8 cellular contexts compared by ENCODE assay signal in the genomic region with DNA sequence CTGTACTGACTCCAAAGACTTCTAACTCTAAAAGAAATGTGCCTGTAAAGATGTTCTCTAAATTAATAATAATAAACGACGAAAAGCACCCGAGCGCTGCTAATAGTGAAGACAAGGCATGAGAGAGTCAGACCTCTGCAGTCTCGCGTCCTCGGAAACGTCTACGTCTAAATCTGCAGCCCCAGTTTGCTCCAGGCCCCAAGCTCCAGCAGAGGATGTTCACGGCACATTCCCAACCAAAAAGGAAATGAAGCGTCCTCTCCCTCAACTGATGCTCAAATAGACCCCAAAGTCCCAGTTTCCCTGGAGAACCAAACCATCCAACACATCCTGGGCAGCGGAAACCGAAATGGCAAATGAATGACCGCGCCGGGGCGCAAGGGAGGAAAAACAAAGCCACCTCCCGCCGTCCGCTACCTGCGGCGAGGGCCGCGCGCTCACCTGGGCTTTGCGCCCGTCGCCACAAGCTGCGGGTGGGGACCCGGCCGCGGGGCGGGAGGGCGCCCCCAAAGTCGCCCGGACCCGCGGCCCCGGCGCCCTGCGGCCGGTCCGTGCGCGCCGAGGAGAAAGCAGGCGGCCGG. TPM values are rescaled to one million over a fixed set of nuclear protein-coding genes. Genes with fewer than 3 reads are reported as not detected.
DNase-seq lines count a peak whose midpoint lies in the region; ATAC-seq and TF ChIP-seq lines count a peak whose summit lies in the region.

No MANE protein-coding gene starts in this region.

- H3K27me3 ChIP-seq in GM23338 (ENCODE audit: insufficient read depth) (peaks cover 46% of the 10 kb centered on the region), right cardiac atrium (ENCODE audit: control insufficient read depth, insufficient read depth) (no peaks in the 10 kb centered on the region)

- H3K9me3 ChIP-seq in right cardiac atrium (ENCODE audit: control insufficient read depth, low read length), result no peaks in the 10 kb centered on the region

- H3F3A ChIP-seq in GM23338 (replicated peaks; ENCODE audit: low read depth), result no peaks in the 10 kb centered on the region

- H3K4me3 ChIP-seq in GM23338 (peak overlapping the region; percentile 61), right cardiac atrium (ENCODE audit: low read length) (peak overlapping the region; percentile 80)

- peak overlapping the region; percentile 82 for H3K4me2 ChIP-seq in GM23338

- in situ Hi-C loops in G401 (cut with HindIII; ENCODE audit: low sequenced_read_pairs), result no loop called here

- H3K27ac ChIP-seq in GM23338 (ENCODE audit: low read depth) (no peak overlapping the region; the same call in 1 of the 2 replicates), right cardiac atrium (ENCODE audit: low read length) (peak overlapping the region; percentile 31)

- WGBS in right cardiac atrium, result under 1% methylated on average over 48 of the region's 48 CpGs

- H3K9me2 ChIP-seq in GM23338 (ENCODE audit: insufficient read depth), result no peaks in the 10 kb centered on the region

- intact Hi-C loops in right cardiac atrium (cut with DNase I), result loop anchor here in 2 of 4 donors (10.0 kb wide), 2 partner anchors 58 to 298 kb away; no protein-coding TSS in a partner anchor

- no peaks in the 10 kb centered on the region; the same call in 2 of the 3 replicates for H3K9me3 Mint-ChIP-seq in GM23338
- H3K9me3 Mint-ChIP-seq in activated naive CD8-positive, alpha-beta T cell treated with anti-CD3 and anti-CD28 coated beads, Interleukin-2, amount 50 U/mL, for 24 hours, result no peaks in the 10 kb centered on the region

- no peaks in the 10 kb centered on the region for H3K79me2 ChIP-seq in GM23338 (replicated peaks; ENCODE audit: insufficient read depth)

- peak; percentile 8 to 14; a peak in 1 of 4 replicates for TF ChIP-seq CTCF in GM23338 (conservative IDR thresholded peaks at IDR 0.05; ENCODE audit: low read depth in 2 of 2)

- H3K4me1 ChIP-seq in GM23338 (ENCODE audit: insufficient read depth) (peaks cover 14% of the 10 kb centered on the region), right cardiac atrium (ENCODE audit: control insufficient read depth, insufficient read depth, low read length) (no peaks in the 10 kb centered on the region)

- DNase-seq in G401 (ENCODE audit: low spot score), result peak; percentile 77
- peak; percentile 76 for DNase-seq in GM23338 (ENCODE audit: low spot score)
- peak; percentile 61 to 93 (median 81) for DNase-seq in NCI-H1417 (lab: John Stamatoyannopoulos, UW)
- DNase-seq in activated naive CD8-positive, alpha-beta T cell treated with anti-CD3 and anti-CD28 coated beads, Interleukin-2, amount 50 U/mL, for 24 hours, result peak; percentile 8
- peak; percentile 22 to 60 (median 36) for DNase-seq in right cardiac atrium
- DNase-seq in putamen (ENCODE audit: low spot score), result peak; percentile 72
- DNase-seq in HPDE6-E6E7 (ENCODE audit: extremely low spot score), result no peak
- DNase-seq in NCI-H2107 (lab: John Stamatoyannopoulos, UW), result no peak

- H3K4me3 Mint-ChIP-seq in GM23338, result peak overlapping the region; percentile 89
- H3K4me3 Mint-ChIP-seq in activated naive CD8-positive, alpha-beta T cell treated with anti-CD3 and anti-CD28 coated beads, Interleukin-2, amount 50 U/mL, for 24 hours, result peak overlapping the region; percentile 73

- peak; percentile 44 for ATAC-seq in GM23338
- no peak for ATAC-seq in activated naive CD8-positive, alpha-beta T cell treated with anti-CD3 and anti-CD28 coated beads, Interleukin-2, amount 50 U/mL, for 24 hours
- ATAC-seq in right cardiac atrium, result peak; percentile 30 to 43

- H3K4me1 Mint-ChIP-seq in GM23338, result peaks cover 6% of the 10 kb centered on the region; the same call in 2 of the 3 replicates
- H3K4me1 Mint-ChIP-seq in activated naive CD8-positive, alpha-beta T cell treated with anti-CD3 and anti-CD28 coated beads, Interleukin-2, amount 50 U/mL, for 24 hours, result peaks cover 8% of the 10 kb centered on the region

- H2AFZ ChIP-seq in GM23338, result peak overlapping the region; percentile 78

- no peaks in the 10 kb centered on the region; the same call in 1 of the 2 replicates for H4K20me1 ChIP-seq in GM23338 (replicated peaks; ENCODE audit: insufficient read depth)

- H3K36me3 ChIP-seq in GM23338 (ENCODE audit: insufficient read depth), result no peaks in the 10 kb centered on the region

- no peaks in the 10 kb centered on the region for H3K36me3 Mint-ChIP-seq in GM23338 (ENCODE audit: low read depth)
- H3K36me3 Mint-ChIP-seq in activated naive CD8-positive, alpha-beta T cell treated with anti-CD3 and anti-CD28 coated beads, Interleukin-2, amount 50 U/mL, for 24 hours (ENCODE audit: low read depth), result no peaks in the 10 kb centered on the region

- peaks cover 30% of the 10 kb centered on the region for H3K27me3 Mint-ChIP-seq in GM23338 (ENCODE audit: insufficient read depth, low read depth, poor library complexity)
- peaks cover 71% of the 10 kb centered on the region for H3K27me3 Mint-ChIP-seq in activated naive CD8-positive, alpha-beta T cell treated with anti-CD3 and anti-CD28 coated beads, Interleukin-2, amount 50 U/mL, for 24 hours

- no peak overlapping the region; the same call in 1 of the 2 replicates for H3K27ac Mint-ChIP-seq in GM23338
- no peak overlapping the region for H3K27ac Mint-ChIP-seq in activated naive CD8-positive, alpha-beta T cell treated with anti-CD3 and anti-CD28 coated beads, Interleukin-2, amount 50 U/mL, for 24 hours

TF ChIP-seq in GM23338, 12 proteins besides CTCF, POLR2A, EP300 and RAD21:
- TF ChIP-seq JUNB (IDR thresholded peaks at IDR 0.05; ENCODE audit: unreplicated experiment) (no peak), STAT1 (IDR thresholded peaks at IDR 0.05; ENCODE audit: unreplicated experiment) (no peak)
- TF ChIP-seq, protein P1, sequence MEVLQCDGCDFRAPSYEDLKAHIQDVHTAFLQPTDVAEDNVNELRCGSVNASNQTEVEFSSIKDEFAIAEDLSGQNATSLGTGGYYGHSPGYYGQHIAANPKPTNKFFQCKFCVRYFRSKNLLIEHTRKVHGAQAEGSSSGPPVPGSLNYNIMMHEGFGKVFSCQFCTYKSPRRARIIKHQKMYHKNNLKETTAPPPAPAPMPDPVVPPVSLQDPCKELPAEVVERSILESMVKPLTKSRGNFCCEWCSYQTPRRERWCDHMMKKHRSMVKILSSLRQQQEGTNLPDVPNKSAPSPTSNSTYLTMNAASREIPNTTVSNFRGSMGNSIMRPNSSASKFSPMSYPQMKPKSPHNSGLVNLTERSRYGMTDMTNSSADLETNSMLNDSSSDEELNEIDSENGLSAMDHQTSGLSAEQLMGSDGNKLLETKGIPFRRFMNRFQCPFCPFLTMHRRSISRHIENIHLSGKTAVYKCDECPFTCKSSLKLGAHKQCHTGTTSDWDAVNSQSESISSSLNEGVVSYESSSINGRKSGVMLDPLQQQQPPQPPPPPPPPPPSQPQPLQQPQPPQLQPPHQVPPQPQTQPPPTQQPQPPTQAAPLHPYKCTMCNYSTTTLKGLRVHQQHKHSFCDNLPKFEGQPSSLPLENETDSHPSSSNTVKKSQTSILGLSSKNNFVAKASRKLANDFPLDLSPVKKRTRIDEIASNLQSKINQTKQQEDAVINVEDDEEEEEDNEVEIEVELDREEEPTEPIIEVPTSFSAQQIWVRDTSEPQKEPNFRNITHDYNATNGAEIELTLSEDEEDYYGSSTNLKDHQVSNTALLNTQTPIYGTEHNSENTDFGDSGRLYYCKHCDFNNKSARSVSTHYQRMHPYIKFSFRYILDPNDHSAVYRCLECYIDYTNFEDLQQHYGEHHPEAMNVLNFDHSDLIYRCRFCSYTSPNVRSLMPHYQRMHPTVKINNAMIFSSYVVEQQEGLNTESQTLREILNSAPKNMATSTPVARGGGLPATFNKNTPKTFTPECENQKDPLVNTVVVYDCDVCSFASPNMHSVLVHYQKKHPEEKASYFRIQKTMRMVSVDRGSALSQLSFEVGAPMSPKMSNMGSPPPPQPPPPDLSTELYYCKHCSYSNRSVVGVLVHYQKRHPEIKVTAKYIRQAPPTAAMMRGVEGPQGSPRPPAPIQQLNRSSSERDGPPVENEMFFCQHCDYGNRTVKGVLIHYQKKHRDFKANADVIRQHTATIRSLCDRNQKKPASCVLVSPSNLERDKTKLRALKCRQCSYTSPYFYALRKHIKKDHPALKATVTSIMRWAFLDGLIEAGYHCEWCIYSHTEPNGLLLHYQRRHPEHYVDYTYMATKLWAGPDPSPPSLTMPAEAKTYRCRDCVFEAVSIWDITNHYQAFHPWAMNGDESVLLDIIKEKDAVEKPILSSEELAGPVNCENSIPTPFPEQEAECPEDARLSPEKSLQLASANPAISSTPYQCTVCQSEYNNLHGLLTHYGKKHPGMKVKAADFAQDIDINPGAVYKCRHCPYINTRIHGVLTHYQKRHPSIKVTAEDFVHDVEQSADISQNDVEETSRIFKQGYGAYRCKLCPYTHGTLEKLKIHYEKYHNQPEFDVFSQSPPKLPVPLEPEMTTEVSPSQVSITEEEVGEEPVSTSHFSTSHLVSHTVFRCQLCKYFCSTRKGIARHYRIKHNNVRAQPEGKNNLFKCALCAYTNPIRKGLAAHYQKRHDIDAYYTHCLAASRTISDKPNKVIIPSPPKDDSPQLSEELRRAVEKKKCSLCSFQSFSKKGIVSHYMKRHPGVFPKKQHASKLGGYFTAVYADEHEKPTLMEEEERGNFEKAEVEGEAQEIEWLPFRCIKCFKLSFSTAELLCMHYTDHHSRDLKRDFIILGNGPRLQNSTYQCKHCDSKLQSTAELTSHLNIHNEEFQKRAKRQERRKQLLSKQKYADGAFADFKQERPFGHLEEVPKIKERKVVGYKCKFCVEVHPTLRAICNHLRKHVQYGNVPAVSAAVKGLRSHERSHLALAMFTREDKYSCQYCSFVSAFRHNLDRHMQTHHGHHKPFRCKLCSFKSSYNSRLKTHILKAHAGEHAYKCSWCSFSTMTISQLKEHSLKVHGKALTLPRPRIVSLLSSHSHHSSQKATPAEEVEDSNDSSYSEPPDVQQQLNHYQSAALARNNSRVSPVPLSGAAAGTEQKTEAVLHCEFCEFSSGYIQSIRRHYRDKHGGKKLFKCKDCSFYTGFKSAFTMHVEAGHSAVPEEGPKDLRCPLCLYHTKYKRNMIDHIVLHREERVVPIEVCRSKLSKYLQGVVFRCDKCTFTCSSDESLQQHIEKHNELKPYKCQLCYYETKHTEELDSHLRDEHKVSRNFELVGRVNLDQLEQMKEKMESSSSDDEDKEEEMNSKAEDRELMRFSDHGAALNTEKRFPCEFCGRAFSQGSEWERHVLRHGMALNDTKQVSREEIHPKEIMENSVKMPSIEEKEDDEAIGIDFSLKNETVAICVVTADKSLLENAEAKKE (CRISPR knock-in tag; IDR thresholded peaks at IDR 0.05), result no peak

RNA-seq across cellular contexts. Expression of a gene that starts 0.9 kb away (rescaled TPM):
- total RNA-seq in G401 (2014; rRNA removed; shearing (Covaris generic)), result not detected in 2 replicates
- 4.0 and 10.7 TPM in 2 replicates for total RNA-seq in GM23338 (2014; rRNA removed; shearing (Covaris generic))
- polyA plus RNA-seq in GM23338 (2016; fragmentation: Nextera tagmentation; extraction: Ambion mirVana) (0.89 and 1.9 TPM in 2 replicates), right cardiac atrium (6.1 TPM)
- 10 to 100 TPM; 21.2 to 28.2 (median 25.3) TPM for total RNA-seq in right cardiac atrium

RNA-seq across cellular contexts. Expression of a gene that starts 47.1 kb away (rescaled TPM):
- total RNA-seq in G401 (2014; rRNA removed; shearing (Covaris generic)), result 9.1 and 18.0 TPM in 2 replicates
- 30.2 and 56.3 TPM in 2 replicates for total RNA-seq in GM23338 (2014; rRNA removed; shearing (Covaris generic))
- polyA plus RNA-seq in GM23338 (2016; fragmentation: Nextera tagmentation; extraction: Ambion mirVana) (44.2 and 68.3 TPM in 2 replicates), right cardiac atrium (0.38 TPM)
- 1 to 10 TPM in 3 of 4 donors, under 1 TPM in 1; 0.94 to 1.6 (median 1.3) TPM for total RNA-seq in right cardiac atrium

Comparison
In these comparisons a context has a peak if more than half of its experiments do, and no peak if none do; other contexts are left out.
1. DNase-seq: peak in G401 (single experiment), GM23338 (single experiment), NCI-H1417 (3 of 3), activated naive CD8-positive, alpha-beta T cell treated with anti-CD3 and anti-CD28 coated beads, Interleukin-2, amount 50 U/mL, for 24 hours (single experiment), right cardiac atrium (3 of 3) and putamen (single experiment); none in HPDE6-E6E7 (single experiment) and NCI-H2107 (single experiment).